11 cellular contexts compared by ENCODE assay signal in the genomic region with DNA sequence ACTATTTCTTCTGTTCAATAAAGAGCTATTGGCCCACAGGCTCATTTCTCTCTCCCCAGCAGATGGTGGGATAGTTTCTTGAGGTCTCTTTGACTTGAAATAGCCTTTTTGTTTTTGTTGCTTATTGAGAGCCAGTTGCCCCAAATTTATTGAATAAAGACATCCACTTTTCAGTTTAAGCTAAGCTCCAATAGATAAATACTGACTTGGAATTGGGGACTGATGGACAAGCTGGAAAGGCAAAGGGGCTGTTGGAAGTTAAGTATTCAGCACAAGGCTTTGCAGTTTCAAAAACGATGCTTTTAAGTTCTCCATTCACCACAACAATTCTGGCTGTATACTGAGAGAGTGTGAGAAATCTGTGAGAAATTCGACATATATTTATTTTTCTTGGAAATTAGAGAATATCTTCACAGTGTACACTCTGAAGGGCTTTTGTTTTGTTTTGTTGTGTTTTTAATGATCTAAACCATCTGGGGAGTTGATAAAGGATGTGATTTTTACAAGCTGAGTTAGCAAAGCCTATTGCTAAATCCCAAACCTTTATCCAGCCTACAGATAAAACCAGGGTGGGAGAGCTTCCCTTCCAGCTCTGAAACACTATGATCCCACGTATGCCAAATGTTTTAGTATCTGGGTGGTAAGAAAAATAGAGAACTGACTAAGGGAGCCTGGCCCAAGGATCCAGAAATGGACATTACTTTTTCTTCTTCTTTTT.
DNase-seq lines count a peak whose midpoint lies in the region; ATAC-seq and TF ChIP-seq lines count a peak whose summit lies in the region.
"Had no signal": no experiment of that assay in that cellular context is flagged by ENCODE, and none has a peak within 500 bp of the region (broad histone marks: within the 10 kb centered on the region; RNA-seq: fewer than 3 reads in every experiment).

No MANE protein-coding gene starts in this region.

- H3K27ac ChIP-seq in HEK293 (ENCODE audit: extremely low read depth, low read depth, low read length) (no peak overlapping the region), brain microvascular endothelial cell (no peak overlapping the region)
- no peak overlapping the region for H3K27ac ChIP-seq in CD8-positive, alpha-beta T cell (ENCODE audit: low read depth, low read length)
- H3K27ac ChIP-seq: C4-2B had no signal

- in situ Hi-C loops in brain microvascular endothelial cell (cut with HindIII; ENCODE audit: low pct_ligation_motif_present, low sequenced_read_pairs) = no loop called here

- ATAC-seq in left ventricle myocardium superior = peak; percentile 74
- ATAC-seq in CD8-positive, alpha-beta T cell = no peak
- no peak for ATAC-seq in GM18505 (IDR thresholded peaks at IDR 0.05; ENCODE audit: unreplicated experiment)

- intact Hi-C loops in left ventricle myocardium superior (cut with micrococcal nuclease) = loop anchor here (10.0 kb wide), 1 partner anchor 775 kb away; no protein-coding TSS in a partner anchor
- intact Hi-C loops in CD8-positive, alpha-beta T cell (cut with DNase I, micrococcal nuclease) = no loop called here

- POLR2A ChIA-PET in HEK293 (lab: Yijun Ruan, JAX) = interaction anchor here (0.5 kb wide), 1 partner anchor 8 kb away, joined by 4 read pairs; no protein-coding TSS in a partner anchor
- POLR2A ChIA-PET in CD8-positive, alpha-beta T cell (lab: Charles Lee) = no interaction called here

- H3K36me3 ChIP-seq in HEK293 (ENCODE audit: control insufficient read depth in 2 of 2, insufficient read depth in 1 of 2, low read length in 2 of 2) = no peaks in the 10 kb centered on the region
- H3K36me3 ChIP-seq in brain microvascular endothelial cell (replicated peaks) = no peaks in the 10 kb centered on the region
- no peaks in the 10 kb centered on the region for H3K36me3 ChIP-seq in CD8-positive, alpha-beta T cell (ENCODE audit: insufficient read depth, low read length)

- peak; percentile 42 for DNase-seq in brain microvascular endothelial cell
- no peak for DNase-seq in left ventricle myocardium superior
- peak; percentile 44 for DNase-seq in skeletal muscle cell (ENCODE audit: low read depth)
- no peak for DNase-seq in KG1 (lab: John Stamatoyannopoulos, UW)
- no peak for DNase-seq in CD8-positive, alpha-beta T cell
- no peak for DNase-seq in NCI-H1930 (lab: John Stamatoyannopoulos, UW)
- DNase-seq: activated gamma-delta T cell, T-helper 1 cell had no signal

- H3K9me3 Mint-ChIP-seq in CD8-positive, alpha-beta T cell = peaks cover 7% of the 10 kb centered on the region

- no peak for TF ChIP-seq CTCF in HEK293 (tag by site-specific recombination; IDR thresholded peaks at IDR 0.05)
- TF ChIP-seq CTCF in brain microvascular endothelial cell (IDR thresholded peaks at IDR 0.05; ENCODE audit: low read depth, low read length, missing control alignments) = no peak
- TF ChIP-seq CTCF in CD8-positive, alpha-beta T cell (IDR thresholded peaks at IDR 0.05) = no peak

- no peaks in the 10 kb centered on the region for H3K27me3 Mint-ChIP-seq in CD8-positive, alpha-beta T cell (ENCODE audit: low read depth)

- H3K27ac Mint-ChIP-seq in CD8-positive, alpha-beta T cell = no peak overlapping the region

- CTCF ChIA-PET in HEK293 (lab: Yijun Ruan, JAX) = interaction anchor here (0.6 to 1.9 kb wide), 3 partner anchors 11 to 1565 kb away, joined by 3 to 8 read pairs (median 3); no protein-coding TSS in a partner anchor
- CTCF ChIA-PET in CD8-positive, alpha-beta T cell (lab: Charles Lee) = no interaction called here

- TF ChIP-seq POLR2A in GM18505 (IDR thresholded peaks at IDR 0.05; ENCODE audit: borderline replicate concordance, extremely low read depth, insufficient read depth, insufficient read length) = no peak

- no peaks in the 10 kb centered on the region for H3K4me1 Mint-ChIP-seq in CD8-positive, alpha-beta T cell (ENCODE audit: low read depth)

- H3K4me3 Mint-ChIP-seq in CD8-positive, alpha-beta T cell = no peak overlapping the region

- H3K36me3 Mint-ChIP-seq in CD8-positive, alpha-beta T cell = no peaks in the 10 kb centered on the region

- no peak overlapping the region for H3K4me3 ChIP-seq in HEK293 (ENCODE audit: low read depth, low read length)
- H3K4me3 ChIP-seq in brain microvascular endothelial cell (ENCODE audit: low read depth, low read length) = no peak overlapping the region
- no peak overlapping the region for H3K4me3 ChIP-seq in skeletal muscle cell (ENCODE audit: low read depth, low read length)
- no peak overlapping the region for H3K4me3 ChIP-seq in CD8-positive, alpha-beta T cell (ENCODE audit: low read depth, low read length)

- H3K4me1 ChIP-seq in HEK293 (ENCODE audit: control insufficient read depth, insufficient read depth, low read length) = peaks cover 3% of the 10 kb centered on the region
- H3K4me1 ChIP-seq in CD8-positive, alpha-beta T cell (ENCODE audit: insufficient read depth, low read length) = no peaks in the 10 kb centered on the region

- no peaks in the 10 kb centered on the region for H3K9me3 ChIP-seq in HEK293 (ENCODE audit: control insufficient read depth, insufficient read depth, low read depth, low read length)
- no peaks in the 10 kb centered on the region for H3K9me3 ChIP-seq in CD8-positive, alpha-beta T cell (ENCODE audit: low read length)

- H3K27me3 ChIP-seq in brain microvascular endothelial cell (replicated peaks) = no peaks in the 10 kb centered on the region
- H3K27me3 ChIP-seq in CD8-positive, alpha-beta T cell (ENCODE audit: insufficient read depth, low read length) = no peaks in the 10 kb centered on the region

TF ChIP-seq in HEK293, 187 proteins besides CTCF, POLR2A, EP300 and RAD21:
- TF ChIP-seq GLIS1 (tag by site-specific recombination; IDR thresholded peaks at IDR 0.05) (peak; percentile 49; the same call in 1 of the 2 replicates), SCRT1 (tag by site-specific recombination; IDR thresholded peaks at IDR 0.05; ENCODE audit: borderline replicate concordance) (no peak)
- TF ChIP-seq, protein P1, sequence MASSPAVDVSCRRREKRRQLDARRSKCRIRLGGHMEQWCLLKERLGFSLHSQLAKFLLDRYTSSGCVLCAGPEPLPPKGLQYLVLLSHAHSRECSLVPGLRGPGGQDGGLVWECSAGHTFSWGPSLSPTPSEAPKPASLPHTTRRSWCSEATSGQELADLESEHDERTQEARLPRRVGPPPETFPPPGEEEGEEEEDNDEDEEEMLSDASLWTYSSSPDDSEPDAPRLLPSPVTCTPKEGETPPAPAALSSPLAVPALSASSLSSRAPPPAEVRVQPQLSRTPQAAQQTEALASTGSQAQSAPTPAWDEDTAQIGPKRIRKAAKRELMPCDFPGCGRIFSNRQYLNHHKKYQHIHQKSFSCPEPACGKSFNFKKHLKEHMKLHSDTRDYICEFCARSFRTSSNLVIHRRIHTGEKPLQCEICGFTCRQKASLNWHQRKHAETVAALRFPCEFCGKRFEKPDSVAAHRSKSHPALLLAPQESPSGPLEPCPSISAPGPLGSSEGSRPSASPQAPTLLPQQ (tag by site-specific recombination; IDR thresholded peaks at IDR 0.05) = no peak
TF ChIP-seq in HEK293: peak in this region for 1.

Comparison
In these comparisons a context has a peak if more than half of its experiments do, and no peak if none do; other contexts are left out.
1. DNase-seq: peak in brain microvascular endothelial cell (single experiment) and skeletal muscle cell (single experiment); none in left ventricle myocardium superior (single experiment), KG1 (single experiment), CD8-positive, alpha-beta T cell (0 of 7) and NCI-H1930 (0 of 2).